2 cellular contexts compared by ENCODE assay signal in the genomic region with DNA sequence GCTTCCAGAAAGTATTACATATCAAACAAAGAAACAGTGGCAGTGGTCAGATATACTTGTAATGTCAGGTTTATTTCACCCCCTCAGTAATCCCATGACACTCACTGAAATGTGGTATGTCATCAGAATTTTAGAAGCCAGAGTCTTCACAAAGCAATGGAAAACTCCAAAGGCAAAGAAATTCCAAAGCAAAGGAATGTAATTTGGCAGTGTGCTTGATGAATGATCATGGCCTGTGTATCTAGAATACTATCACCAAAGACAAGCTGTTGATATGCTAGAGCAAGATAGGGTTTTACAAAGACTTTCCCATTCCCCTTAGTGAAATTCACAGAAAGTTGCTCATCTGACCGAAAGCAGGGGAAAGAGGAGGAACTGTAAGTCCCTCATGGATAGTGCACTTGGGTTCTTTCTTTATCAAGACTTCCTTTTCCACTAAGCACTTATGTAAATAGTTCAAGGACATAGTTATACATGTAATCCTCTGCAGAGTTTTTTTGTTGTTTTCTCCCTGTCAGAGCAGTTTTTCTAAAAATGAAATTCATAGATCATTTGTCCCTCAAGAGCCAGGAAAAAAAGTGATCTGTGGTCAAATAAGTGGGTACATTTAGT.
TF ChIP-seq lines count a peak whose summit lies in the region.

No MANE protein-coding gene starts in this region.

TF ChIP-seq in HepG2, 621 proteins besides CTCF, POLR2A, EP300 and RAD21 (continued from another document):
- no peak for TF ChIP-seq FOXM1 (CRISPR knock-in tag; IDR thresholded peaks at IDR 0.05)
- no peak for TF ChIP-seq KMT2A (CRISPR knock-in tag; IDR thresholded peaks at IDR 0.05)
- no peak for TF ChIP-seq ZSCAN12 (CRISPR knock-in tag; IDR thresholded peaks at IDR 0.05)
- TF ChIP-seq YEATS2 (CRISPR knock-in tag; IDR thresholded peaks at IDR 0.05; ENCODE audit: borderline replicate concordance), result no peak
- TF ChIP-seq ZNF207 (IDR thresholded peaks at IDR 0.05; ENCODE audit: borderline replicate concordance), result no peak
- TF ChIP-seq CBX1 (IDR thresholded peaks at IDR 0.05; ENCODE audit: low read depth), result no peak
- no peak for TF ChIP-seq ZNF432 (CRISPR knock-in tag; IDR thresholded peaks at IDR 0.05; ENCODE audit: borderline replicate concordance)
- TF ChIP-seq ZBTB33 (CRISPR knock-in tag; IDR thresholded peaks at IDR 0.05), result no peak
- no peak for TF ChIP-seq MXI1 (IDR thresholded peaks at IDR 0.05; ENCODE audit: borderline replicate concordance, low read depth, low read length)
- no peak for TF ChIP-seq PPARG (CRISPR knock-in tag; conservative IDR thresholded peaks at IDR 0.05)

TF ChIP-seq in HEK293T, 16 proteins besides CTCF, POLR2A, EP300 and RAD21 (continued from another document):
- no peak for TF ChIP-seq FOXM1 (IDR thresholded peaks at IDR 0.05; ENCODE audit: borderline replicate concordance)
- no peak for TF ChIP-seq NFRKB (IDR thresholded peaks at IDR 0.05)
- no peak for TF ChIP-seq FOXK2 (IDR thresholded peaks at IDR 0.05)
- TF ChIP-seq L3MBTL2 (conservative IDR thresholded peaks at IDR 0.05), result no peak
- TF ChIP-seq ZNF384 (IDR thresholded peaks at IDR 0.05), result no peak
- no peak for TF ChIP-seq CTBP1 (IDR thresholded peaks at IDR 0.05; ENCODE audit: borderline replicate concordance)
TF ChIP-seq in HEK293T: peak in this region for 0.
